Comparison of ENCODE assay signal across 15 cellular contexts in the genomic region with DNA sequence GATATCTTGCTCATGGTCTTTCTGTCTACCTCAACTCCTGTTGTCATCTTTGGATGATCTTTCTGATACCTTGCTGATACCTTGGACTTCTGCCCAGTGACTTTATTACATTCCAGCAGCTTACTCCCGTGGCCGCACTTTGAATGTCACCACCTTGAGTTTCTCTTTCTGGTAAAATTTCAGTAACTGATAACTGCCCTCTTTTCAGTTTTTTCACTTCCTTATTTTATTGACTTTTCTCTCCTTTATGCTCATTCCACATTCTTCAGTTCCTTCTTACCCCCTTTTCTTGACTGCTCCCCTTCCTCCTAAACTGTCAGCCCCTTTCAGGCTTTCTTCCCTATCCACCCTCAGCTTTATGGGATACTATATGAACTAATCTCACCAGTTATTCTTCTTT. TPM values are rescaled to one million over a fixed set of nuclear protein-coding genes. Genes with fewer than 3 reads are reported as not detected.
DNase-seq lines count a peak whose midpoint lies in the region; ATAC-seq, FAIRE-seq and TF ChIP-seq lines count a peak whose summit lies in the region.
"Had no signal": no experiment of that assay in that cellular context is flagged by ENCODE, and none has a peak within 500 bp of the region (broad histone marks: within the 10 kb centered on the region; RNA-seq: fewer than 3 reads in every experiment).

No MANE protein-coding gene starts in this region.

- CTCF ChIA-PET in activated B cell treated with CpG ODN at 0.5 μM for 24 hours (lab: Charles Lee): no interaction called here
- CTCF ChIA-PET in WTC11 (lab: Charles Lee): no interaction called here

- H3K9me3 ChIP-seq in SJCRH30 (replicated peaks): no peaks in the 10 kb centered on the region
- H3K9me3 ChIP-seq: body of pancreas had no signal

- peak; percentile 71 for FAIRE-seq in GM18507 (lab: Jason Lieb, UNC)

- no peaks in the 10 kb centered on the region for H3K4me1 ChIP-seq in SJCRH30
- H3K4me1 ChIP-seq: body of pancreas had no signal

- peaks cover 63% of the 10 kb centered on the region for H3K36me3 ChIP-seq in SJCRH30

- DNase-seq in GM18507 (ENCODE audit: extremely low spot score, insufficient read length, low read depth): no peak
- DNase-seq in activated B cell treated with CpG ODN at 0.5 μM for 24 hours: no peak
- no peak for DNase-seq in WTC11 (ENCODE audit: low spot score)
- DNase-seq in SJCRH30: no peak
- no peak for DNase-seq in AML-193 (lab: John Stamatoyannopoulos, UW)
- DNase-seq: activated T-cell treated with anti-CD3 and anti-CD28 coated beads, Interleukin-2, amount 50 U/mL, for 1 hour; body of pancreas; CD4-positive, alpha-beta T cell; naive thymus-derived CD4-positive, alpha-beta T cell; NCI-H1694; NCI-H774 had no signal

- intact Hi-C loops in activated B cell treated with CpG ODN at 0.5 μM for 24 hours (cut with micrococcal nuclease): loop anchor here (1.0 kb wide), 1 partner anchor 8 kb away; no protein-coding TSS in a partner anchor

- peak; percentile 53 for ATAC-seq in GM21367 (IDR thresholded peaks at IDR 0.05; ENCODE audit: unreplicated experiment)
- peak; percentile 65 for ATAC-seq in HG03025 (IDR thresholded peaks at IDR 0.05; ENCODE audit: low FRiP score, unreplicated experiment)
- no peak for ATAC-seq in activated B cell treated with CpG ODN at 0.5 μM for 24 hours (ENCODE audit: low read depth)
- ATAC-seq in WTC11: no peak
- no peak for ATAC-seq in HG03196 (IDR thresholded peaks at IDR 0.05; ENCODE audit: unreplicated experiment)
- ATAC-seq: body of pancreas; naive thymus-derived CD4-positive, alpha-beta T cell had no signal

- no peak overlapping the region for H3K27ac ChIP-seq in SJCRH30
- H3K27ac ChIP-seq: body of pancreas, VCaP had no signal

- H3K9me3 Mint-ChIP-seq in activated B cell treated with CpG ODN at 0.5 μM for 24 hours (no peaks in the 10 kb centered on the region), WTC11 (no peaks in the 10 kb centered on the region)
- H3K9me3 Mint-ChIP-seq: CD4-positive, alpha-beta T cell; naive thymus-derived CD4-positive, alpha-beta T cell had no signal

- no peaks in the 10 kb centered on the region for H3K27me3 ChIP-seq in SJCRH30
- H3K27me3 ChIP-seq: body of pancreas had no signal

- TF ChIP-seq CTCF in activated B cell treated with CpG ODN at 0.5 μM for 24 hours (IDR thresholded peaks at IDR 0.05) (no peak), WTC11 (IDR thresholded peaks at IDR 0.05) (no peak)

- no peaks in the 10 kb centered on the region for H3K27me3 Mint-ChIP-seq in activated B cell treated with CpG ODN at 0.5 μM for 24 hours
- no peaks in the 10 kb centered on the region for H3K27me3 Mint-ChIP-seq in WTC11 (ENCODE audit: low read depth)
- H3K27me3 Mint-ChIP-seq: CD4-positive, alpha-beta T cell; naive thymus-derived CD4-positive, alpha-beta T cell had no signal

- H3K4me3 Mint-ChIP-seq in activated B cell treated with CpG ODN at 0.5 μM for 24 hours (no peak overlapping the region), WTC11 (no peak overlapping the region)
- H3K4me3 Mint-ChIP-seq: CD4-positive, alpha-beta T cell; naive thymus-derived CD4-positive, alpha-beta T cell had no signal

- POLR2A ChIA-PET in activated B cell treated with CpG ODN at 0.5 μM for 24 hours (lab: Charles Lee): interaction anchor here (0.7 kb wide), 1 partner anchor 16 kb away, joined by 3 read pairs; no protein-coding TSS in a partner anchor
- POLR2A ChIA-PET in WTC11 (lab: Charles Lee): no interaction called here

- no peak overlapping the region for H3K4me3 ChIP-seq in SJCRH30
- H3K4me3 ChIP-seq: body of pancreas had no signal

- H3K4me1 Mint-ChIP-seq in activated B cell treated with CpG ODN at 0.5 μM for 24 hours (peaks cover 10% of the 10 kb centered on the region), WTC11 (peaks cover 6% of the 10 kb centered on the region)

- H3K36me3 Mint-ChIP-seq in activated B cell treated with CpG ODN at 0.5 μM for 24 hours (ENCODE audit: low read depth) (peaks cover 72% of the 10 kb centered on the region), WTC11 (peaks cover 33% of the 10 kb centered on the region)

- peak overlapping the region; percentile 42 for H3K27ac Mint-ChIP-seq in activated B cell treated with CpG ODN at 0.5 μM for 24 hours
- no peak overlapping the region for H3K27ac Mint-ChIP-seq in WTC11
- H3K27ac Mint-ChIP-seq: CD4-positive, alpha-beta T cell had no signal

TF ChIP-seq in WTC11, 78 proteins besides CTCF, POLR2A, EP300 and RAD21:
- TF ChIP-seq NFE2L1 (CRISPR knock-in tag; IDR thresholded peaks at IDR 0.05): no peak
- no peak for TF ChIP-seq ZNF121 (CRISPR knock-in tag; IDR thresholded peaks at IDR 0.05)
- TF ChIP-seq, protein P1, sequence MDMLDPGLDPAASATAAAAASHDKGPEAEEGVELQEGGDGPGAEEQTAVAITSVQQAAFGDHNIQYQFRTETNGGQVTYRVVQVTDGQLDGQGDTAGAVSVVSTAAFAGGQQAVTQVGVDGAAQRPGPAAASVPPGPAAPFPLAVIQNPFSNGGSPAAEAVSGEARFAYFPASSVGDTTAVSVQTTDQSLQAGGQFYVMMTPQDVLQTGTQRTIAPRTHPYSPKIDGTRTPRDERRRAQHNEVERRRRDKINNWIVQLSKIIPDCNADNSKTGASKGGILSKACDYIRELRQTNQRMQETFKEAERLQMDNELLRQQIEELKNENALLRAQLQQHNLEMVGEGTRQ (CRISPR knock-in tag; IDR thresholded peaks at IDR 0.05): no peak
- no peak for TF ChIP-seq IRF2 (CRISPR knock-in tag; IDR thresholded peaks at IDR 0.05; ENCODE audit: borderline replicate concordance, low read depth)
- TF ChIP-seq ELF4 (CRISPR knock-in tag; IDR thresholded peaks at IDR 0.05; ENCODE audit: low read depth): no peak
- TF ChIP-seq, protein P2, sequence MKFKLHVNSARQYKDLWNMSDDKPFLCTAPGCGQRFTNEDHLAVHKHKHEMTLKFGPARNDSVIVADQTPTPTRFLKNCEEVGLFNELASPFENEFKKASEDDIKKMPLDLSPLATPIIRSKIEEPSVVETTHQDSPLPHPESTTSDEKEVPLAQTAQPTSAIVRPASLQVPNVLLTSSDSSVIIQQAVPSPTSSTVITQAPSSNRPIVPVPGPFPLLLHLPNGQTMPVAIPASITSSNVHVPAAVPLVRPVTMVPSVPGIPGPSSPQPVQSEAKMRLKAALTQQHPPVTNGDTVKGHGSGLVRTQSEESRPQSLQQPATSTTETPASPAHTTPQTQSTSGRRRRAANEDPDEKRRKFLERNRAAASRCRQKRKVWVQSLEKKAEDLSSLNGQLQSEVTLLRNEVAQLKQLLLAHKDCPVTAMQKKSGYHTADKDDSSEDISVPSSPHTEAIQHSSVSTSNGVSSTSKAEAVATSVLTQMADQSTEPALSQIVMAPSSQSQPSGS (CRISPR knock-in tag; IDR thresholded peaks at IDR 0.05; ENCODE audit: borderline replicate concordance, low read depth): no peak
- TF ChIP-seq, protein P3, sequence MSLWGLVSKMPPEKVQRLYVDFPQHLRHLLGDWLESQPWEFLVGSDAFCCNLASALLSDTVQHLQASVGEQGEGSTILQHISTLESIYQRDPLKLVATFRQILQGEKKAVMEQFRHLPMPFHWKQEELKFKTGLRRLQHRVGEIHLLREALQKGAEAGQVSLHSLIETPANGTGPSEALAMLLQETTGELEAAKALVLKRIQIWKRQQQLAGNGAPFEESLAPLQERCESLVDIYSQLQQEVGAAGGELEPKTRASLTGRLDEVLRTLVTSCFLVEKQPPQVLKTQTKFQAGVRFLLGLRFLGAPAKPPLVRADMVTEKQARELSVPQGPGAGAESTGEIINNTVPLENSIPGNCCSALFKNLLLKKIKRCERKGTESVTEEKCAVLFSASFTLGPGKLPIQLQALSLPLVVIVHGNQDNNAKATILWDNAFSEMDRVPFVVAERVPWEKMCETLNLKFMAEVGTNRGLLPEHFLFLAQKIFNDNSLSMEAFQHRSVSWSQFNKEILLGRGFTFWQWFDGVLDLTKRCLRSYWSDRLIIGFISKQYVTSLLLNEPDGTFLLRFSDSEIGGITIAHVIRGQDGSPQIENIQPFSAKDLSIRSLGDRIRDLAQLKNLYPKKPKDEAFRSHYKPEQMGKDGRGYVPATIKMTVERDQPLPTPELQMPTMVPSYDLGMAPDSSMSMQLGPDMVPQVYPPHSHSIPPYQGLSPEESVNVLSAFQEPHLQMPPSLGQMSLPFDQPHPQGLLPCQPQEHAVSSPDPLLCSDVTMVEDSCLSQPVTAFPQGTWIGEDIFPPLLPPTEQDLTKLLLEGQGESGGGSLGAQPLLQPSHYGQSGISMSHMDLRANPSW (CRISPR knock-in tag; conservative IDR thresholded peaks at IDR 0.05; ENCODE audit: low read depth): no peak
- no peak for TF ChIP-seq ZNF232 (CRISPR knock-in tag; IDR thresholded peaks at IDR 0.05)
- TF ChIP-seq HMGA2 (CRISPR knock-in tag; IDR thresholded peaks at IDR 0.05): no peak
- TF ChIP-seq JAZF1 (CRISPR knock-in tag; IDR thresholded peaks at IDR 0.05): no peak

RNA-seq across cellular contexts. Expression of a gene that starts 7.0 kb away (rescaled TPM):
- 14.8 and 15.9 TPM in 2 replicates for total RNA-seq in activated B cell treated with CpG ODN at 0.5 μM for 24 hours
- 0.72 to 2.1 TPM (median 1.9 TPM) in 3 replicates for total RNA-seq in WTC11 (2021)
- total RNA-seq in SJCRH30 (2014; rRNA removed; shearing (Covaris generic)): 5.6 TPM in 2 replicates

RNA-seq across cellular contexts. Expression of a gene that starts 14.0 kb away (rescaled TPM):
- total RNA-seq in activated B cell treated with CpG ODN at 0.5 μM for 24 hours (26.0 and 30.2 TPM in 2 replicates), WTC11 (2021) (27.1 to 30.5 TPM (median 28.8 TPM) in 3 replicates)
- 41.8 and 44.7 TPM in 2 replicates for total RNA-seq in SJCRH30 (2014; rRNA removed; shearing (Covaris generic))

RNA-seq across cellular contexts. Expression of a gene that starts 47.9 kb away (rescaled TPM):
- total RNA-seq in activated B cell treated with CpG ODN at 0.5 μM for 24 hours: 27.3 and 27.4 TPM in 2 replicates
- total RNA-seq in WTC11 (2021): 20.6 to 23.1 TPM (median 20.9 TPM) in 3 replicates
- total RNA-seq in SJCRH30 (2014; rRNA removed; shearing (Covaris generic)): 55.3 and 65.9 TPM in 2 replicates

Comparison
In these comparisons a context has a peak if more than half of its experiments do, and no peak if none do; other contexts are left out.
1. ATAC-seq: peak in GM21367 (single experiment) and HG03025 (single experiment); none in activated B cell treated with CpG ODN at 0.5 μM for 24 hours (single experiment), WTC11 (single experiment) and HG03196 (single experiment).